Comparison of ENCODE assay signal across 12 cellular contexts in genomic region chr13:99256709-99257108, GRCh38.
DNase-seq lines count a peak whose midpoint lies in the region; ATAC-seq and TF ChIP-seq lines count a peak whose summit lies in the region.
"Had no signal": no experiment of that assay in that cellular context is flagged by ENCODE, and none has a peak within 500 bp of the region (broad histone marks: within the 10 kb centered on the region; RNA-seq: fewer than 3 reads in every experiment).

No MANE protein-coding gene starts in this region.

- TF ChIP-seq CTCF in nephron progenitor cell (IDR thresholded peaks at IDR 0.05) = no peak

- CTCF ChIA-PET in activated naive CD4-positive, alpha-beta T cell treated with anti-CD3 and anti-CD28 coated beads, Interleukin-2, amount 10 ng/mL, durations not matched to agents 7 days and 5 days (lab: Charles Lee) = interaction anchor here (0.7 to 1.7 kb wide), 5 partner anchors 12 to 452 kb away, joined by 3 to 8 read pairs (median 4); no protein-coding TSS in a partner anchor

- peak overlapping the region; percentile 77 for H3K27ac Mint-ChIP-seq in activated naive CD4-positive, alpha-beta T cell treated with anti-CD3 and anti-CD28 coated beads, Interleukin-2, amount 10 ng/mL, durations not matched to agents 7 days and 5 days
- peak overlapping the region; percentile 87 for H3K27ac Mint-ChIP-seq in stimulated activated effector memory CD8-positive, alpha-beta T cell treated with anti-CD3 and anti-CD28 coated beads, Interleukin-12 subunit alpha, Interleukin-12 subunit beta, amount 100 ng/mL, for 72 hours
- H3K27ac Mint-ChIP-seq in nephron progenitor cell = no peak overlapping the region

- ATAC-seq in stimulated activated effector memory CD8-positive, alpha-beta T cell treated with anti-CD3 and anti-CD28 coated beads, Interleukin-12 subunit alpha, Interleukin-12 subunit beta, amount 100 ng/mL, for 72 hours = no peak
- ATAC-seq: Panc1 had no signal

- peaks cover 73% of the 10 kb centered on the region for H3K4me1 Mint-ChIP-seq in activated naive CD4-positive, alpha-beta T cell treated with anti-CD3 and anti-CD28 coated beads, Interleukin-2, amount 10 ng/mL, durations not matched to agents 7 days and 5 days
- peaks cover 56% of the 10 kb centered on the region for H3K4me1 Mint-ChIP-seq in stimulated activated effector memory CD8-positive, alpha-beta T cell treated with anti-CD3 and anti-CD28 coated beads, Interleukin-12 subunit alpha, Interleukin-12 subunit beta, amount 100 ng/mL, for 72 hours
- H3K4me1 Mint-ChIP-seq in nephron progenitor cell = peaks cover 9% of the 10 kb centered on the region

- H3K27me3 Mint-ChIP-seq in activated naive CD4-positive, alpha-beta T cell treated with anti-CD3 and anti-CD28 coated beads, Interleukin-2, amount 10 ng/mL, durations not matched to agents 7 days and 5 days = no peaks in the 10 kb centered on the region
- no peaks in the 10 kb centered on the region for H3K27me3 Mint-ChIP-seq in nephron progenitor cell (ENCODE audit: low read depth, poor library complexity)

- no peak for DNase-seq in activated naive CD4-positive, alpha-beta T cell treated with anti-CD3 and anti-CD28 coated beads, Interleukin-2, amount 10 ng/mL, durations not matched to agents 7 days and 5 days
- no peak for DNase-seq in activated naive CD4-positive, alpha-beta T cell treated with Interleukin-2 at 50 U/mL for 16 hours
- DNase-seq in OCI-M1 (lab: John Stamatoyannopoulos, UW) (peak; percentile 18), dedifferentiated amniotic fluid mesenchymal stem cell (ENCODE audit: extremely low spot score) (peak; percentile 93), NCI-H226 (no peak), nephron progenitor cell (no peak)
- no peak for DNase-seq in stimulated activated effector memory CD8-positive, alpha-beta T cell treated with anti-CD3 and anti-CD28 coated beads, Interleukin-12 subunit alpha, Interleukin-12 subunit beta, amount 100 ng/mL, for 72 hours (ENCODE audit: low spot score in 2 of 2)
- DNase-seq in stimulated activated CD8-positive, alpha-beta memory T cell treated with anti-CD3 and anti-CD28 coated beads, Interleukin-4, amount 100 ng/mL, for 48 hours = no peak
- DNase-seq: activated CD4-positive, alpha-beta T cell treated with anti-CD3 and anti-CD28 coated beads for 1 hour; BE2C; substantia nigra had no signal

- H3K36me3 Mint-ChIP-seq in activated naive CD4-positive, alpha-beta T cell treated with anti-CD3 and anti-CD28 coated beads, Interleukin-2, amount 10 ng/mL, durations not matched to agents 7 days and 5 days = peaks cover 50% of the 10 kb centered on the region
- H3K36me3 Mint-ChIP-seq in stimulated activated effector memory CD8-positive, alpha-beta T cell treated with anti-CD3 and anti-CD28 coated beads, Interleukin-12 subunit alpha, Interleukin-12 subunit beta, amount 100 ng/mL, for 72 hours = peaks cover 63% of the 10 kb centered on the region
- H3K36me3 Mint-ChIP-seq in nephron progenitor cell (ENCODE audit: low read depth) = peaks cover 19% of the 10 kb centered on the region

- peak overlapping the region; percentile 75 for H3K4me3 Mint-ChIP-seq in activated naive CD4-positive, alpha-beta T cell treated with anti-CD3 and anti-CD28 coated beads, Interleukin-2, amount 10 ng/mL, durations not matched to agents 7 days and 5 days
- H3K4me3 Mint-ChIP-seq in stimulated activated effector memory CD8-positive, alpha-beta T cell treated with anti-CD3 and anti-CD28 coated beads, Interleukin-12 subunit alpha, Interleukin-12 subunit beta, amount 100 ng/mL, for 72 hours = peak overlapping the region; percentile 78
- no peak overlapping the region for H3K4me3 Mint-ChIP-seq in nephron progenitor cell

- H3K9me3 Mint-ChIP-seq in activated naive CD4-positive, alpha-beta T cell treated with anti-CD3 and anti-CD28 coated beads, Interleukin-2, amount 10 ng/mL, durations not matched to agents 7 days and 5 days = no peaks in the 10 kb centered on the region
- no peaks in the 10 kb centered on the region for H3K9me3 Mint-ChIP-seq in stimulated activated effector memory CD8-positive, alpha-beta T cell treated with anti-CD3 and anti-CD28 coated beads, Interleukin-12 subunit alpha, Interleukin-12 subunit beta, amount 100 ng/mL, for 72 hours
- no peaks in the 10 kb centered on the region for H3K9me3 Mint-ChIP-seq in nephron progenitor cell

Comparison
In these comparisons a context has a peak if more than half of its experiments do, and no peak if none do; other contexts are left out.
1. DNase-seq: peak in OCI-M1 (single experiment) and dedifferentiated amniotic fluid mesenchymal stem cell (single experiment); none in activated naive CD4-positive, alpha-beta T cell treated with anti-CD3 and anti-CD28 coated beads, Interleukin-2, amount 10 ng/mL, durations not matched to agents 7 days and 5 days (single experiment), activated naive CD4-positive, alpha-beta T cell treated with Interleukin-2 at 50 U/mL for 16 hours (single experiment), stimulated activated effector memory CD8-positive, alpha-beta T cell treated with anti-CD3 and anti-CD28 coated beads, Interleukin-12 subunit alpha, Interleukin-12 subunit beta, amount 100 ng/mL, for 72 hours (0 of 2), NCI-H226 (single experiment), stimulated activated CD8-positive, alpha-beta memory T cell treated with anti-CD3 and anti-CD28 coated beads, Interleukin-4, amount 100 ng/mL, for 48 hours (single experiment) and nephron progenitor cell (single experiment).